17 cellular contexts compared by ENCODE assay signal in the genomic region with DNA sequence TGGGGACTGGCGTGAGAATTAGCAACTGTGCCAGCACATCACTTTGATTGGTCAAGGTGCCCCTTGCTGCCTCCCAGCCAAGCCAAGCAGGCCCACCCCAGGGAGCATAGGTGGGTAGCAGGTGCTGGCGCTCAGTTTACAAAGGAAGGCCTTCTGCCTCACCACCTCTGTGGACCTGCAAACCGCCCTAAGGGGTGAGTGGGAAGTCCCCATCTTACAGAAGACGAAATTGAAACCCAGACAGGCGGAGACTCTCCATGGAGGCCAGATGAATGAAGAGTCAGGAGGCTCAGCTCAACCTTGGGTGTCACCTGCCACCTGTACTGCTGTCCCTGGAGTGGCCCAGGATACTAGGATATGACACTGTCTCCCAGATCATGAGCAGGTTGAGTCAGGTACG. TPM values are rescaled to one million over a fixed set of nuclear protein-coding genes. Genes with fewer than 3 reads are reported as not detected.
DNase-seq lines count a peak whose midpoint lies in the region; ATAC-seq and TF ChIP-seq lines count a peak whose summit lies in the region.
"Had no signal": no experiment of that assay in that cellular context is flagged by ENCODE, and none has a peak within 500 bp of the region (broad histone marks: within the 10 kb centered on the region; RNA-seq: fewer than 3 reads in every experiment).

No MANE protein-coding gene starts in this region.

- no peak overlapping the region for H2BK5ac ChIP-seq in neuronal stem cell (ENCODE audit: low read length)

- no peak overlapping the region for H2AK5ac ChIP-seq in neuronal stem cell (ENCODE audit: low read depth, low read length)

- H3K4me2 ChIP-seq in neuronal stem cell (ENCODE audit: insufficient read depth, low read length, poor library complexity, severe bottlenecking) = no peak overlapping the region
- H3K4me2 ChIP-seq: A549, SK-N-SH had no signal

- H3K4ac ChIP-seq in neuronal stem cell (ENCODE audit: low read length) = no peak overlapping the region

- no peak overlapping the region for H2BK12ac ChIP-seq in neuronal stem cell (ENCODE audit: low read length)

- H3K27ac ChIP-seq in neuronal stem cell (replicated peaks; ENCODE audit: low read length) = no peak overlapping the region
- no peak overlapping the region for H3K27ac ChIP-seq in upper lobe of left lung
- H3K27ac ChIP-seq: A549 had no signal

- CTCF ChIA-PET in activated CD8-positive, alpha-beta T cell treated with anti-CD3 and anti-CD28 coated beads for 36 hours (lab: Charles Lee) = no interaction called here
- CTCF ChIA-PET in activated CD8-positive, alpha-beta T cell treated with anti-CD3 and anti-CD28 coated beads, Interleukin-2, amount 10 ng/mL, durations not matched to agents 7 days and 5 days (lab: Charles Lee) = no interaction called here

- peaks cover 11 to 14% of the 10 kb centered on the region in 2 donors for H3K4me1 ChIP-seq in neuronal stem cell (ENCODE audit: control insufficient read depth in 2 of 2, insufficient read depth in 1 of 2, low read depth in 1 of 2, low read length in 2 of 2)
- H3K4me1 ChIP-seq in upper lobe of left lung = no peaks in the 10 kb centered on the region
- H3K4me1 ChIP-seq: A549 had no signal

- no peak for TF ChIP-seq CTCF in activated CD8-positive, alpha-beta T cell treated with anti-CD3 and anti-CD28 coated beads for 36 hours (IDR thresholded peaks at IDR 0.05)
- TF ChIP-seq CTCF in upper lobe of left lung (IDR thresholded peaks at IDR 0.05) = no peak

- H4K8ac ChIP-seq in neuronal stem cell (ENCODE audit: low read depth, low read length) = no peak overlapping the region

- intact Hi-C loops in activated CD8-positive, alpha-beta T cell treated with anti-CD3 and anti-CD28 coated beads for 36 hours (cut with micrococcal nuclease) = no loop called here

- H3K4me3 ChIP-seq in neuronal stem cell (ENCODE audit: low read length in 2 of 2) (no peak overlapping the region), upper lobe of left lung (no peak overlapping the region)
- H3K4me3 ChIP-seq: A549 had no signal

- H3K79me1 ChIP-seq in neuronal stem cell (ENCODE audit: low read depth, low read length) = no peaks in the 10 kb centered on the region

- peak; percentile 58 for ATAC-seq in activated CD8-positive, alpha-beta T cell treated with anti-CD3 and anti-CD28 coated beads for 36 hours
- no peak for ATAC-seq in activated CD8-positive, alpha-beta T cell treated with anti-CD3 and anti-CD28 coated beads, Interleukin-2, amount 10 ng/mL, durations not matched to agents 7 days and 5 days
- ATAC-seq in GM21526 (IDR thresholded peaks at IDR 0.05; ENCODE audit: low FRiP score, unreplicated experiment) = peak; percentile 72
- peak; percentile 61 for ATAC-seq in HG03103 (IDR thresholded peaks at IDR 0.05; ENCODE audit: low read depth, unreplicated experiment)
- no peak for ATAC-seq in upper lobe of left lung (ENCODE audit: low FRiP score in 2 of 2)
- ATAC-seq: A549; naive thymus-derived CD8-positive, alpha-beta T cell had no signal

- peaks cover 0 to 34% (median 0%) of the 10 kb centered on the region in 3 experiments for H3K27me3 ChIP-seq in neuronal stem cell (ENCODE audit: control insufficient read depth in 3 of 3, insufficient read depth in 3 of 3, low read depth in 1 of 3, low read length in 3 of 3)
- no peaks in the 10 kb centered on the region for H3K27me3 ChIP-seq in upper lobe of left lung

- no peak for TF ChIP-seq EP300 in upper lobe of left lung (IDR thresholded peaks at IDR 0.05)

- POLR2A ChIA-PET in activated CD8-positive, alpha-beta T cell treated with anti-CD3 and anti-CD28 coated beads for 36 hours (lab: Charles Lee) = no interaction called here
- POLR2A ChIA-PET in activated CD8-positive, alpha-beta T cell treated with anti-CD3 and anti-CD28 coated beads, Interleukin-2, amount 10 ng/mL, durations not matched to agents 7 days and 5 days (lab: Charles Lee) = no interaction called here

- H2BK15ac ChIP-seq in neuronal stem cell (ENCODE audit: low read length) = no peak overlapping the region

- H3K9me3 Mint-ChIP-seq in activated CD8-positive, alpha-beta T cell treated with anti-CD3 and anti-CD28 coated beads for 36 hours = no peaks in the 10 kb centered on the region
- H3K9me3 Mint-ChIP-seq in activated CD8-positive, alpha-beta T cell treated with anti-CD3 and anti-CD28 coated beads, Interleukin-2, amount 10 ng/mL, durations not matched to agents 7 days and 5 days (ENCODE audit: insufficient read depth) = no peaks in the 10 kb centered on the region
- H3K9me3 Mint-ChIP-seq: immature natural killer cell; naive thymus-derived CD8-positive, alpha-beta T cell had no signal

- H3K36me3 ChIP-seq in neuronal stem cell (replicated peaks in 1 of 2; ENCODE audit: control insufficient read depth in 2 of 2, insufficient read depth in 2 of 2, low read length in 2 of 2) (no peaks in the 10 kb centered on the region), upper lobe of left lung (no peaks in the 10 kb centered on the region)

- peak overlapping the region; percentile 2 for H2BK120ac ChIP-seq in neuronal stem cell (ENCODE audit: low read depth, low read length)

- H3K18ac ChIP-seq in neuronal stem cell (ENCODE audit: low read length) = no peak overlapping the region

- no peaks in the 10 kb centered on the region for H3K4me1 Mint-ChIP-seq in activated CD8-positive, alpha-beta T cell treated with anti-CD3 and anti-CD28 coated beads for 36 hours (ENCODE audit: low read depth)
- no peaks in the 10 kb centered on the region for H3K4me1 Mint-ChIP-seq in activated CD8-positive, alpha-beta T cell treated with anti-CD3 and anti-CD28 coated beads, Interleukin-2, amount 10 ng/mL, durations not matched to agents 7 days and 5 days (ENCODE audit: low read depth)
- H3K4me1 Mint-ChIP-seq: immature natural killer cell; naive thymus-derived CD8-positive, alpha-beta T cell had no signal

- no peaks in the 10 kb centered on the region for H3K36me3 Mint-ChIP-seq in activated CD8-positive, alpha-beta T cell treated with anti-CD3 and anti-CD28 coated beads for 36 hours (ENCODE audit: low read depth)
- no peaks in the 10 kb centered on the region for H3K36me3 Mint-ChIP-seq in activated CD8-positive, alpha-beta T cell treated with anti-CD3 and anti-CD28 coated beads, Interleukin-2, amount 10 ng/mL, durations not matched to agents 7 days and 5 days (ENCODE audit: low read depth)
- H3K36me3 Mint-ChIP-seq: immature natural killer cell; naive thymus-derived CD8-positive, alpha-beta T cell had no signal

- no peak overlapping the region for H3K23ac ChIP-seq in neuronal stem cell (ENCODE audit: low read depth, low read length, poor library complexity)

- no peak overlapping the region for H3K14ac ChIP-seq in neuronal stem cell (ENCODE audit: low read length)

- no peak overlapping the region for H3K4me3 Mint-ChIP-seq in activated CD8-positive, alpha-beta T cell treated with anti-CD3 and anti-CD28 coated beads for 36 hours
- no peak overlapping the region for H3K4me3 Mint-ChIP-seq in activated CD8-positive, alpha-beta T cell treated with anti-CD3 and anti-CD28 coated beads, Interleukin-2, amount 10 ng/mL, durations not matched to agents 7 days and 5 days
- H3K4me3 Mint-ChIP-seq: immature natural killer cell; naive thymus-derived CD8-positive, alpha-beta T cell had no signal

- H3K27me3 Mint-ChIP-seq in activated CD8-positive, alpha-beta T cell treated with anti-CD3 and anti-CD28 coated beads for 36 hours = peaks cover 8% of the 10 kb centered on the region
- H3K27me3 Mint-ChIP-seq in activated CD8-positive, alpha-beta T cell treated with anti-CD3 and anti-CD28 coated beads, Interleukin-2, amount 10 ng/mL, durations not matched to agents 7 days and 5 days (ENCODE audit: low read depth) = peaks cover 4% of the 10 kb centered on the region

- TF ChIP-seq POLR2A in upper lobe of left lung (IDR thresholded peaks at IDR 0.05) = no peak

- DNase-seq in activated CD8-positive, alpha-beta T cell treated with anti-CD3 and anti-CD28 coated beads for 36 hours = peak; percentile 18
- no peak for DNase-seq in activated CD8-positive, alpha-beta T cell treated with anti-CD3 and anti-CD28 coated beads, Interleukin-2, amount 10 ng/mL, durations not matched to agents 7 days and 5 days
- no peak for DNase-seq in neuronal stem cell (ENCODE audit: low spot score)
- no peak for DNase-seq in upper lobe of left lung
- DNase-seq in MV-4-11 (lab: John Stamatoyannopoulos, UW) = no peak
- DNase-seq in stimulated activated CD8-positive, alpha-beta memory T cell treated with anti-CD3 and anti-CD28 coated beads, Interleukin-4, amount 100 ng/mL, for 48 hours = no peak
- DNase-seq: activated naive CD4-positive, alpha-beta T cell treated with anti-CD3 and anti-CD28 coated beads, Interleukin-2, amount 50 U/mL, for 16 hours; DMS153; immature natural killer cell; naive thymus-derived CD8-positive, alpha-beta T cell; NCI-H1105 treated with DMSO at 0.1 percent for 48 hours; NCI-H748 treated with DMSO at 0.1 percent for 48 hours; SK-N-SH; small intestine had no signal

- no peak overlapping the region for H3K9ac ChIP-seq in neuronal stem cell (ENCODE audit: low read depth, low read length, poor library complexity)
- H3K9ac ChIP-seq: SK-N-SH had no signal

- WGBS in neuronal stem cell (ENCODE audit: extremely low coverage in 2 of 2, insufficient read length in 2 of 2, insufficient replicate concordance in 1 of 2), 2 donors = no CpG with 5 or more reads among the region's 6 CpGs
- WGBS in upper lobe of left lung, 2 donors = 67 to 93% methylated on average over 3 to 6 of the region's 6 CpGs

- H4K91ac ChIP-seq in neuronal stem cell (ENCODE audit: low read depth, low read length, poor library complexity) = no peak overlapping the region

- H3K27ac Mint-ChIP-seq in activated CD8-positive, alpha-beta T cell treated with anti-CD3 and anti-CD28 coated beads for 36 hours = no peak overlapping the region
- H3K27ac Mint-ChIP-seq in activated CD8-positive, alpha-beta T cell treated with anti-CD3 and anti-CD28 coated beads, Interleukin-2, amount 10 ng/mL, durations not matched to agents 7 days and 5 days = no peak overlapping the region
- H3K27ac Mint-ChIP-seq: immature natural killer cell; naive thymus-derived CD8-positive, alpha-beta T cell had no signal

- H3K9me3 ChIP-seq in neuronal stem cell (replicated peaks in 1 of 2; ENCODE audit: control insufficient read depth in 2 of 2, insufficient read depth in 1 of 2, low read depth in 1 of 2, low read length in 2 of 2) (no peaks in the 10 kb centered on the region), upper lobe of left lung (no peaks in the 10 kb centered on the region)
- H3K9me3 ChIP-seq: A549, SK-N-SH had no signal

- no peak overlapping the region for H2AFZ ChIP-seq in neuronal stem cell (ENCODE audit: low read length)

RNA-seq across cellular contexts. Expression of gene MAS1L, which starts 21.5 kb away (rescaled TPM):
- not detected for total RNA-seq in activated CD8-positive, alpha-beta T cell treated with anti-CD3 and anti-CD28 coated beads for 36 hours
- not detected for total RNA-seq in activated CD8-positive, alpha-beta T cell treated with anti-CD3 and anti-CD28 coated beads, Interleukin-2, amount 10 ng/mL, durations not matched to agents 7 days and 5 days
- polyA plus RNA-seq in neuronal stem cell (2013, experiment 1 of 2) = not detected
- not detected for polyA plus RNA-seq in neuronal stem cell (2013, experiment 2 of 2)
- 1 to 10 TPM in 1 of 6 donors, under 1 TPM in 1, not detected in 4; 0.54 to 1.8 TPM for total RNA-seq in upper lobe of left lung
- total RNA-seq: naive thymus-derived CD8-positive, alpha-beta T cell had no signal
- polyA plus RNA-seq: A549; immature natural killer cell; naive thymus-derived CD8-positive, alpha-beta T cell; SK-N-SH; small intestine had no signal

RNA-seq across cellular contexts. Expression of gene UBD, which starts 50.3 kb away (rescaled TPM):
- under 1 TPM; 0.50 to 0.67 TPM for total RNA-seq in activated CD8-positive, alpha-beta T cell treated with anti-CD3 and anti-CD28 coated beads for 36 hours
- not detected for total RNA-seq in activated CD8-positive, alpha-beta T cell treated with anti-CD3 and anti-CD28 coated beads, Interleukin-2, amount 10 ng/mL, durations not matched to agents 7 days and 5 days
- 0.06 TPM for polyA plus RNA-seq in neuronal stem cell (2013, experiment 1 of 2)
- polyA plus RNA-seq in neuronal stem cell (2013, experiment 2 of 2) = 0.06 TPM
- total RNA-seq in upper lobe of left lung = 1 to 10 TPM in 2 of 6 donors, under 1 TPM in 2, not detected in 2; 0.76 to 3.6 (median 1.6) TPM
- total RNA-seq: naive thymus-derived CD8-positive, alpha-beta T cell had no signal
- polyA plus RNA-seq: immature natural killer cell; naive thymus-derived CD8-positive, alpha-beta T cell; SK-N-SH had no signal

RNA-seq across cellular contexts. Expression of gene OR2H1, which starts 52.3 kb away (rescaled TPM):
- not detected for total RNA-seq in activated CD8-positive, alpha-beta T cell treated with anti-CD3 and anti-CD28 coated beads for 36 hours
- not detected for total RNA-seq in activated CD8-positive, alpha-beta T cell treated with anti-CD3 and anti-CD28 coated beads, Interleukin-2, amount 10 ng/mL, durations not matched to agents 7 days and 5 days
- polyA plus RNA-seq in neuronal stem cell (2013, experiment 1 of 2) = 0.03 TPM
- 0.01 TPM for polyA plus RNA-seq in neuronal stem cell (2013, experiment 2 of 2)
- total RNA-seq in upper lobe of left lung = not detected
- total RNA-seq: naive thymus-derived CD8-positive, alpha-beta T cell had no signal
- polyA plus RNA-seq: A549; immature natural killer cell; naive thymus-derived CD8-positive, alpha-beta T cell; SK-N-SH; small intestine had no signal

RNA-seq across cellular contexts. Expression of gene OR11A1, which starts 52.4 kb away (rescaled TPM):
- not detected for total RNA-seq in activated CD8-positive, alpha-beta T cell treated with anti-CD3 and anti-CD28 coated beads for 36 hours
- total RNA-seq in activated CD8-positive, alpha-beta T cell treated with anti-CD3 and anti-CD28 coated beads, Interleukin-2, amount 10 ng/mL, durations not matched to agents 7 days and 5 days = not detected
- not detected for polyA plus RNA-seq in neuronal stem cell (2013, experiment 1 of 2)
- not detected for polyA plus RNA-seq in neuronal stem cell (2013, experiment 2 of 2)
- not detected for total RNA-seq in upper lobe of left lung
- total RNA-seq: naive thymus-derived CD8-positive, alpha-beta T cell had no signal
- polyA plus RNA-seq: A549; immature natural killer cell; naive thymus-derived CD8-positive, alpha-beta T cell; SK-N-SH; small intestine had no signal

Comparison
In these comparisons a context has a peak if more than half of its experiments do, and no peak if none do; other contexts are left out.
1. ATAC-seq: peak in activated CD8-positive, alpha-beta T cell treated with anti-CD3 and anti-CD28 coated beads for 36 hours (single experiment), GM21526 (single experiment) and HG03103 (single experiment); none in activated CD8-positive, alpha-beta T cell treated with anti-CD3 and anti-CD28 coated beads, Interleukin-2, amount 10 ng/mL, durations not matched to agents 7 days and 5 days (single experiment) and upper lobe of left lung (0 of 2).